ENCODE assay signal across 7 cellular contexts in genomic region chr10:34816067-34817002, GRCh38. TPM values are rescaled to one million over a fixed set of nuclear protein-coding genes. Genes with fewer than 3 reads are reported as not detected.
DNase-seq lines count a peak whose midpoint lies in the region; ATAC-seq and TF ChIP-seq lines count a peak whose summit lies in the region.

No MANE protein-coding gene starts in this region.

- H3K4me1 ChIP-seq in H9 (ENCODE audit: insufficient read depth, low read length) (no peaks in the 10 kb centered on the region; the same call in 1 of the 2 replicates), ovary (ENCODE audit: insufficient read depth) (peaks cover 8% of the 10 kb centered on the region)

- intact Hi-C loops in ovary (cut with DNase I) = loop anchor here (10.0 kb wide), 3 partner anchors 82 to 152 kb away; no protein-coding TSS in a partner anchor

- no peak for ATAC-seq in HG02981 (IDR thresholded peaks at IDR 0.05; ENCODE audit: unreplicated experiment)
- no peak for ATAC-seq in GM18520 (IDR thresholded peaks at IDR 0.05; ENCODE audit: unreplicated experiment)

- peaks cover 14% of the 10 kb centered on the region for H3K23me2 ChIP-seq in H9 (ENCODE audit: insufficient read length, low read depth, low read length, poor library complexity, severe bottlenecking)

- peaks cover 37% of the 10 kb centered on the region for H3K27me3 Mint-ChIP-seq in H9 (ENCODE audit: low read depth)

- H3K27me3 ChIP-seq in H9 (ENCODE audit: insufficient read depth, low read length) (peaks cover 5% of the 10 kb centered on the region; the same call in 1 of the 2 replicates), ovary (no peaks in the 10 kb centered on the region)

- H4K5ac ChIP-seq in H9 (ENCODE audit: insufficient read length, low read depth, low read length) = no peak overlapping the region

- TF ChIP-seq CTCF in H9 (conservative IDR thresholded peaks at IDR 0.05) (no peak; the same call in 2 of the 3 replicates), fibroblast of pulmonary artery (IDR thresholded peaks at IDR 0.05; ENCODE audit: low read length, missing control alignments) (no peak), ovary (IDR thresholded peaks at IDR 0.05) (no peak)

- no peak overlapping the region for H3K14ac ChIP-seq in H9 (ENCODE audit: insufficient read depth, low read length)

- TF ChIP-seq POLR2A in ovary (IDR thresholded peaks at IDR 0.05) = no peak

- H2BK15ac ChIP-seq in H9 (ENCODE audit: low read depth, low read length) = no peak overlapping the region

- no peak overlapping the region for H3K18ac ChIP-seq in H9 (ENCODE audit: insufficient read length, low read depth, low read length)

- H3K56ac ChIP-seq in H9 (ENCODE audit: insufficient read length, low read depth, low read length) = no peak overlapping the region

- H3K4me3 Mint-ChIP-seq in H9 = peak overlapping the region; percentile 75 to 91

- H2BK20ac ChIP-seq in H9 (ENCODE audit: low read depth, low read length, poor library complexity, severe bottlenecking) = no peak overlapping the region

- H3K4me1 Mint-ChIP-seq in H9 = peaks cover 32 to 33% of the 10 kb centered on the region in 2 experiments

- H3K27ac Mint-ChIP-seq in H9 = peak overlapping the region in 1 of 3 experiments; percentile 55; a peak in 1 of 7 replicates

- peak overlapping the region; percentile 44 for H3K4me2 ChIP-seq in H9 (ENCODE audit: insufficient read depth, insufficient read length, low read length)

- no peak overlapping the region for H2AFZ ChIP-seq in H9 (ENCODE audit: low read length)

- H3K4ac ChIP-seq in H9 (ENCODE audit: low read depth, low read length) = no peak overlapping the region

- H2BK120ac ChIP-seq in H9 (ENCODE audit: low read depth, low read length, poor library complexity, severe bottlenecking) = no peak overlapping the region

- H3K27ac ChIP-seq in H9 (ENCODE audit: insufficient read length, low read depth, low read length) (no peak overlapping the region), SK-N-MC (no peak overlapping the region), ovary (peak overlapping the region; percentile 94 to 97)

- no peaks in the 10 kb centered on the region for H3K9me3 Mint-ChIP-seq in H9

- no peaks in the 10 kb centered on the region for H3K36me3 ChIP-seq in SK-N-MC (ENCODE audit: insufficient read depth, low read length)
- H3K36me3 ChIP-seq in ovary = no peaks in the 10 kb centered on the region

- no peaks in the 10 kb centered on the region for H3K36me3 Mint-ChIP-seq in H9 (ENCODE audit: insufficient read depth in 1 of 3, low read depth in 3 of 3)

- H4K91ac ChIP-seq in H9 (ENCODE audit: insufficient read length, low read depth, low read length) = no peak overlapping the region

- H2AK5ac ChIP-seq in H9 (ENCODE audit: insufficient read length, low read length) = no peak overlapping the region

- WGBS in H9 (ENCODE audit: extremely low coverage, insufficient read length, low lambda C conversion rate) = no CpG with 5 or more reads among the region's 34 CpGs
- WGBS in ovary, 3 donors = 1 to 2% (median 2%) methylated on average over 34 of the region's 34 CpGs

- TF ChIP-seq EP300 in ovary (IDR thresholded peaks at IDR 0.05) = no peak

- peaks cover 11% of the 10 kb centered on the region; the same call in 1 of the 2 replicates for H3K79me2 ChIP-seq in H9 (ENCODE audit: insufficient read depth, low read length)

- no peak overlapping the region for H2BK12ac ChIP-seq in H9 (ENCODE audit: insufficient read length, low read depth, low read length)

- H4K8ac ChIP-seq in H9 (replicated peaks; ENCODE audit: insufficient read length, low read depth, low read length) = no peak overlapping the region

- no peak overlapping the region for H3T11ph ChIP-seq in H9 (ENCODE audit: low read length)

- no peaks in the 10 kb centered on the region for H3K9me3 ChIP-seq in H9 (ENCODE audit: control insufficient read depth, low read depth, low read length)
- no peaks in the 10 kb centered on the region for H3K9me3 ChIP-seq in SK-N-MC (ENCODE audit: low read depth, low read length)
- H3K9me3 ChIP-seq in ovary = no peaks in the 10 kb centered on the region

- DNase-seq in H9 (peak; percentile 34), SK-N-MC (ENCODE audit: low read depth, low spot score) (no peak), fibroblast of pulmonary artery (ENCODE audit: low read depth) (peak; percentile 44), ovary (peak; percentile 33 to 53 (median 43)), activated gamma-delta T cell (lab: John Stamatoyannopoulos, UW) (no peak)

- no peak overlapping the region for H3K9ac ChIP-seq in H9 (ENCODE audit: extremely low read depth, insufficient read length, low read length)
- no peak overlapping the region for H3K9ac ChIP-seq in SK-N-MC (ENCODE audit: insufficient read length)

- peaks cover 2% of the 10 kb centered on the region for H3K79me1 ChIP-seq in H9 (ENCODE audit: insufficient read depth, low read depth, low read length, poor library complexity, severe bottlenecking)

- no peak overlapping the region for H3K23ac ChIP-seq in H9 (ENCODE audit: insufficient read length, low read depth, low read length)

- H2BK5ac ChIP-seq in H9 (ENCODE audit: insufficient read length, low read length) = no peak overlapping the region

- peak overlapping the region; percentile 75 for H3K4me3 ChIP-seq in SK-N-MC
- peak overlapping the region; percentile 74 for H3K4me3 ChIP-seq in fibroblast of pulmonary artery (replicated peaks; ENCODE audit: low read depth, low read length)
- H3K4me3 ChIP-seq in ovary = peak overlapping the region; percentile 67

- H4K20me1 ChIP-seq in H9 (ENCODE audit: control insufficient read depth, insufficient read depth, insufficient read length) = no peaks in the 10 kb centered on the region

RNA-seq across cellular contexts. Expression of gene PARD3, which starts 1.2 kb away (rescaled TPM):
- total RNA-seq in H9 (2021) = 44.7 and 47.2 TPM in 2 replicates
- 10 to 100 TPM; 43.1 to 92.3 (median 67.1) TPM for total RNA-seq in ovary
- polyA plus RNA-seq in ovary = 10 to 100 TPM; 31.8 to 76.1 TPM

Comparison
In these comparisons a context has a peak if more than half of its experiments do, and no peak if none do; other contexts are left out.
1. DNase-seq: peak in H9 (single experiment), fibroblast of pulmonary artery (single experiment) and ovary (5 of 5); none in SK-N-MC (single experiment) and activated gamma-delta T cell (single experiment).
2. H3K27ac ChIP-seq: peak in ovary (2 of 2); none in H9 (single experiment) and SK-N-MC (single experiment).
3. Peak in every context shown above with its lines, with median percentiles within 50 percentile points of each other: H3K4me3 ChIP-seq.